ENCODE assay signal across 8 cellular contexts in genomic region chr2:28390241-28390856, GRCh38. TPM values are rescaled to one million over a fixed set of nuclear protein-coding genes. Genes with fewer than 3 reads are reported as not detected.
DNase-seq lines count a peak whose midpoint lies in the region; ATAC-seq and TF ChIP-seq lines count a peak whose summit lies in the region.

No MANE protein-coding gene starts in this region.

- peak overlapping the region; percentile 83 for H3K4me3 ChIP-seq in HFF-Myc (replicated peaks; ENCODE audit: low read depth, low read length)
- peak overlapping the region; percentile 55 for H3K4me3 ChIP-seq in epithelial cell of esophagus (ENCODE audit: low read length)
- peak overlapping the region; percentile 95 for H3K4me3 ChIP-seq in mononuclear cell (ENCODE audit: low read length)

- no peaks in the 10 kb centered on the region for H3K9me3 ChIP-seq in mononuclear cell (ENCODE audit: low read depth, low read length)

- peak; percentile 78 for DNase-seq in D341Med (ENCODE audit: low spot score)
- peak; percentile 69 for DNase-seq in HFF-Myc (ENCODE audit: extremely low read depth, low read depth)
- peak; percentile 86 for DNase-seq in NOMO-1 treated with DMSO at 0.1 percent for 48 hours (lab: John Stamatoyannopoulos, UW; ENCODE audit: unreplicated experiment)
- DNase-seq in activated T-cell treated with anti-CD3 and anti-CD28 coated beads for 24 hours (ENCODE audit: low read depth), result peak; percentile 88
- peak; percentile 89 for DNase-seq in epithelial cell of esophagus (ENCODE audit: low read depth)
- DNase-seq in stimulated activated CD8-positive, alpha-beta memory T cell treated with anti-CD3 and anti-CD28 coated beads, Interleukin-2, amount 100 ng/mL, for 1 hour (ENCODE audit: low read depth in 2 of 2), result peak; percentile 61 to 71

- peaks cover 16% of the 10 kb centered on the region for H3K4me1 ChIP-seq in mononuclear cell (ENCODE audit: insufficient read depth, low read length)

- H3K27me3 ChIP-seq in mononuclear cell (ENCODE audit: insufficient read depth, low read length), result no peaks in the 10 kb centered on the region

- no peak for ATAC-seq in HG03196 (IDR thresholded peaks at IDR 0.05; ENCODE audit: unreplicated experiment)

- TF ChIP-seq CTCF in HFF-Myc (IDR thresholded peaks at IDR 0.05; ENCODE audit: low read depth, low read length, missing control alignments) (no peak), epithelial cell of esophagus (IDR thresholded peaks at IDR 0.05; ENCODE audit: insufficient read depth, low read depth, low read length, missing control alignments) (peak; percentile 18)

RNA-seq across cellular contexts. Expression of gene FOSL2, which starts 2.3 kb away (rescaled TPM):
- 171 TPM for total RNA-seq in mononuclear cell
